ENCODE assay signal across 17 cellular contexts in the genomic region with DNA sequence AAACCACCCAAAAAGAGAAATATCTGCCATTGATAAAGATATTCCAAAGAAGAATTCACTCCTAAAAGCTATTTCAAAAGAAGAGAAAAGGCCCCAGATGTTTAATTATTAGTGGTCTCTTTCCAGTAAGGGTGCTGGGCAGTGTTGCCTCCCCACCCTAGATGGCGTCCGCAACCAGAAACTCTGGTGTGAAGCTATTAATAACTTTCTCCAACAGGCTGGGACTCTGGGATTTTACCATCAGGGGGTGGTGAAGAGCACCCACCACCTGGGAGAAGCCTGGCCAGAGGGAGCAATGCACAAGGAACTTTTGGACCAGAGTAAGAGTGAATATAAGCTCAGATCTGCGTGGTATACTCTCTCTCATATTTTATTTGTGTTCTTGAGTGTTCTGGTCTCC.
DNase-seq lines count a peak whose midpoint lies in the region; ATAC-seq, FAIRE-seq and TF ChIP-seq lines count a peak whose summit lies in the region.
"Had no signal": no experiment of that assay in that cellular context is flagged by ENCODE, and none has a peak within 500 bp of the region (broad histone marks: within the 10 kb centered on the region; RNA-seq: fewer than 3 reads in every experiment).

No MANE protein-coding gene starts in this region.

- H2BK5ac ChIP-seq in H9 (ENCODE audit: insufficient read length, low read length), result no peak overlapping the region

- no peak overlapping the region; a peak in 1 of 5 replicates for H3K4me3 Mint-ChIP-seq in H9
- H3K4me3 Mint-ChIP-seq: activated naive CD8-positive, alpha-beta T cell treated with anti-CD3 and anti-CD28 coated beads, Interleukin-2, amount 10 ng/mL, durations not matched to agents 7 days and 5 days had no signal

- H3K27me3 ChIP-seq in H9 (ENCODE audit: insufficient read depth, low read length) (no peaks in the 10 kb centered on the region), K562 (ENCODE audit: control insufficient read depth in 2 of 2, insufficient read depth in 2 of 2, low read length in 2 of 2) (peaks cover 9 to 26% of the 10 kb centered on the region in 2 experiments; a peak in 4 of 5 replicates)

- H3K36me3 Mint-ChIP-seq in H9 (ENCODE audit: insufficient read depth in 1 of 3, low read depth in 3 of 3), result no peaks in the 10 kb centered on the region; a peak in 2 of 7 replicates

- no peak overlapping the region for H2BK12ac ChIP-seq in H9 (ENCODE audit: insufficient read length, low read depth, low read length)

- intact Hi-C loops in K562 (cut with micrococcal nuclease), result loop anchor here (5.0 kb wide), 1 partner anchor 123 kb away; no protein-coding TSS in a partner anchor

- in situ Hi-C loops in K562 (cut with MboI), result no loop called here

- no peak overlapping the region for H4K8ac ChIP-seq in H9 (replicated peaks; ENCODE audit: insufficient read length, low read depth, low read length)

- H3K9me1 ChIP-seq in K562 (ENCODE audit: control insufficient read depth, insufficient read depth, low read length), result no peaks in the 10 kb centered on the region

- no peak overlapping the region for H2AFZ ChIP-seq in H9 (ENCODE audit: low read length)
- no peak overlapping the region for H2AFZ ChIP-seq in K562 (ENCODE audit: low read depth, low read length)

- H3K56ac ChIP-seq in H9 (ENCODE audit: insufficient read length, low read depth, low read length), result no peak overlapping the region

- no peaks in the 10 kb centered on the region for H3K9me3 ChIP-seq in A549
- no peaks in the 10 kb centered on the region for H3K9me3 ChIP-seq in H9 (ENCODE audit: control insufficient read depth, low read depth, low read length)
- H3K9me3 ChIP-seq in K562 (replicated peaks; ENCODE audit: control insufficient read depth, insufficient read depth, low read depth, low read length), result no peaks in the 10 kb centered on the region

- no peaks in the 10 kb centered on the region for H3K23me2 ChIP-seq in H9 (ENCODE audit: insufficient read length, low read depth, low read length, poor library complexity, severe bottlenecking)

- H3K4me3 ChIP-seq in A549 (no peak overlapping the region), K562 (no peak overlapping the region)
- H3K4me3 ChIP-seq: SK-N-MC had no signal

- H3K14ac ChIP-seq in H9 (ENCODE audit: insufficient read depth, low read length), result no peak overlapping the region

- H2BK15ac ChIP-seq in H9 (ENCODE audit: low read depth, low read length), result no peak overlapping the region

- no peaks in the 10 kb centered on the region for H3K27me3 Mint-ChIP-seq in H9 (ENCODE audit: low read depth)

- H4K5ac ChIP-seq in H9 (ENCODE audit: insufficient read length, low read depth, low read length), result no peak overlapping the region

- FAIRE-seq in A549 (lab: Jason Lieb, UNC) (no peak), K562 (lab: Jason Lieb, UNC) (no peak), frontal cortex (lab: Jason Lieb, UNC) (no peak)
- FAIRE-seq: G401.6, TTC549 had no signal

- H3K18ac ChIP-seq in H9 (ENCODE audit: insufficient read length, low read depth, low read length), result no peak overlapping the region

- TF ChIP-seq EP300 in A549 (IDR thresholded peaks at IDR 0.05), result no peak
- TF ChIP-seq EP300 in K562 (IDR thresholded peaks at IDR 0.05; ENCODE audit: low read length), result no peak

- H4K91ac ChIP-seq in H9 (ENCODE audit: insufficient read length, low read depth, low read length), result no peak overlapping the region

- H3K27ac ChIP-seq in A549, result no peak overlapping the region
- H3K27ac ChIP-seq in H9 (ENCODE audit: insufficient read length, low read depth, low read length), result no peak overlapping the region
- no peak overlapping the region for H3K27ac ChIP-seq in K562 (ENCODE audit: extremely low read depth, low read depth, low read length)
- H3K27ac ChIP-seq: SK-N-MC had no signal

- no peak for TF ChIP-seq POLR2A in A549 (IDR thresholded peaks at IDR 0.05; ENCODE audit: low read length)
- no peak for TF ChIP-seq POLR2A in K562 (conservative IDR thresholded peaks at IDR 0.05)

- H2BK20ac ChIP-seq in H9 (ENCODE audit: low read depth, low read length, poor library complexity, severe bottlenecking), result no peak overlapping the region

- TF ChIP-seq CTCF in A549 (IDR thresholded peaks at IDR 0.05) (peak; percentile 39), H9 (conservative IDR thresholded peaks at IDR 0.05) (peak; percentile 57), K562 (IDR thresholded peaks at IDR 0.05 in 2 of 3, conservative IDR thresholded peaks at IDR 0.05 in 1 of 3; ENCODE audit: insufficient read depth in 2 of 3, low read depth in 1 of 3, low read length in 3 of 3) (peak; percentile 51 to 90 (median 67))

- WGBS in A549 (ENCODE audit: missing lambda C conversion rate), result 41% methylated on average over 3 of the region's 3 CpGs
- whole genome bisulfite sequencing in H9 (ENCODE audit: extremely low coverage, insufficient read length, low lambda C conversion rate), result no CpG with 5 or more reads among the region's 3 CpGs
- 0% methylated on average over 3 of the region's 3 CpGs for WGBS in K562 (ENCODE audit: insufficient coverage, low coverage, missing lambda C conversion rate)

- H3K9me3 Mint-ChIP-seq in H9, result no peaks in the 10 kb centered on the region
- H3K9me3 Mint-ChIP-seq: activated naive CD8-positive, alpha-beta T cell treated with anti-CD3 and anti-CD28 coated beads, Interleukin-2, amount 10 ng/mL, durations not matched to agents 7 days and 5 days had no signal

- H3T11ph ChIP-seq in H9 (ENCODE audit: low read length), result no peak overlapping the region

- H2AK5ac ChIP-seq in H9 (ENCODE audit: insufficient read length, low read length), result no peak overlapping the region

- POLR2A ChIA-PET in A549 (lab: Yijun Ruan, JAX) (no interaction called here), K562 (lab: Yijun Ruan, JAX) (interaction anchor here (1.0 to 1.1 kb wide), 2 partner anchors 11 kb away, joined by 3 read pairs; no protein-coding TSS in a partner anchor)

- peak overlapping the region in 1 of 3 experiments; percentile 27; a peak in 1 of 7 replicates for H3K27ac Mint-ChIP-seq in H9
- H3K27ac Mint-ChIP-seq: activated naive CD8-positive, alpha-beta T cell treated with anti-CD3 and anti-CD28 coated beads, Interleukin-2, amount 10 ng/mL, durations not matched to agents 7 days and 5 days had no signal

- no peak overlapping the region for H3K23ac ChIP-seq in H9 (ENCODE audit: insufficient read length, low read depth, low read length)

- no peaks in the 10 kb centered on the region for H3K79me1 ChIP-seq in H9 (ENCODE audit: insufficient read depth, low read depth, low read length, poor library complexity, severe bottlenecking)

- H4K20me1 ChIP-seq in H9 (ENCODE audit: control insufficient read depth, insufficient read depth, insufficient read length) (no peaks in the 10 kb centered on the region), K562 (replicated peaks; ENCODE audit: control insufficient read depth, insufficient read depth, low read length) (no peaks in the 10 kb centered on the region; the same call in 1 of the 2 replicates)

- no peaks in the 10 kb centered on the region for H3K36me3 ChIP-seq in K562 (ENCODE audit: control insufficient read depth, insufficient read depth, low read length)

- DNase-seq in A549 (ENCODE audit: low read depth in 1 of 2, low spot score in 1 of 2) (peak; percentile 33 to 44), H9 (peak; percentile 43), K562 (ENCODE audit: extremely low read depth in 1 of 4, low spot score in 3 of 4) (peak; percentile 40 to 48 (median 43)), medulla oblongata (ENCODE audit: extremely low spot score) (peak; percentile 61), frontal cortex (ENCODE audit: low spot score in 2 of 2) (no peak), NCI-H2107 treated with DMSO at 0.1 percent for 48 hours (lab: John Stamatoyannopoulos, UW; ENCODE audit: unreplicated experiment) (no peak)
- no peak for DNase-seq in effector CD4-positive, alpha-beta T cell
- DNase-seq: activated naive CD8-positive, alpha-beta T cell treated with anti-CD3 and anti-CD28 coated beads, Interleukin-2, amount 10 ng/mL, durations not matched to agents 7 days and 5 days; activated T-cell treated with anti-CD3 and anti-CD28 coated beads, Interleukin-2, amount 50 U/mL, for 1 hour; COR-L47; IMR-90; MV-4-11; NCI-H2081 had no signal

- H3K79me2 ChIP-seq in H9 (ENCODE audit: insufficient read depth, low read length), result no peaks in the 10 kb centered on the region
- H3K79me2 ChIP-seq in K562 (ENCODE audit: control insufficient read depth, insufficient read depth, low read length), result no peaks in the 10 kb centered on the region

- no peak overlapping the region for H3K9ac ChIP-seq in H9 (ENCODE audit: extremely low read depth, insufficient read length, low read length)
- no peak overlapping the region for H3K9ac ChIP-seq in K562 (ENCODE audit: insufficient read depth in 1 of 2, low read depth in 2 of 2, low read length in 2 of 2)

- CTCF ChIA-PET in A549 (lab: Yijun Ruan, JAX) (interaction anchor here (1.1 to 2.0 kb wide), 5 partner anchors 10 to 258 kb away, joined by 3 to 13 read pairs (median 3); no protein-coding TSS in a partner anchor), K562 (lab: Yijun Ruan, JAX; ENCODE audit: low intra/inter-chr PET ratio) (interaction anchor here (0.5 kb wide), 1 partner anchor 120 kb away, joined by 3 read pairs; no protein-coding TSS in a partner anchor)

- no TSS peak for BruUV-seq in K562 (replicated peaks; lab: Mats Ljungman, UMichigan)

- peaks cover 4 to 10% of the 10 kb centered on the region in 2 experiments; a peak in 2 of 4 replicates for H3K4me1 Mint-ChIP-seq in H9

- peak; percentile 28 to 44; a peak in 4 of 5 replicates for TF ChIP-seq RAD21 in A549 (conservative IDR thresholded peaks at IDR 0.05 in 1 of 2, IDR thresholded peaks at IDR 0.05 in 1 of 2)
- TF ChIP-seq RAD21 in K562 (CRISPR knock-in tag; conservative IDR thresholded peaks at IDR 0.05 in 1 of 2, IDR thresholded peaks at IDR 0.05 in 1 of 2), result peak in 1 of 2 experiments; percentile 32; a peak in 2 of 4 replicates

- peak; percentile 62 to 84 for ATAC-seq in A549
- ATAC-seq in K562, result peak; percentile 90
- ATAC-seq in GM21576 (IDR thresholded peaks at IDR 0.05; ENCODE audit: unreplicated experiment), result no peak

- H3K4me1 ChIP-seq in A549, result no peaks in the 10 kb centered on the region
- H3K4me1 ChIP-seq in H9 (ENCODE audit: insufficient read depth, low read length), result no peaks in the 10 kb centered on the region
- H3K4me1 ChIP-seq in K562 (replicated peaks in 1 of 2; ENCODE audit: control insufficient read depth in 2 of 2, insufficient read depth in 2 of 2, low read length in 2 of 2), result no peaks in the 10 kb centered on the region

- no peak overlapping the region for H2BK120ac ChIP-seq in H9 (ENCODE audit: low read depth, low read length, poor library complexity, severe bottlenecking)

- H3K4me2 ChIP-seq in A549, result no peak overlapping the region
- H3K4me2 ChIP-seq in H9 (ENCODE audit: insufficient read depth, insufficient read length, low read length), result no peak overlapping the region
- H3K4me2 ChIP-seq in K562 (ENCODE audit: insufficient read depth, low read length), result no peak overlapping the region

- no peak overlapping the region for H3K4ac ChIP-seq in H9 (ENCODE audit: low read depth, low read length)

TF ChIP-seq in A549, 52 proteins besides CTCF, POLR2A, EP300 and RAD21:
- TF ChIP-seq SMC3 (IDR thresholded peaks at IDR 0.05), result 0 out of 3 replicates have a peak, but pooled peaks have one; percentile 18
- TF ChIP-seq HDAC2 (IDR thresholded peaks at IDR 0.05), result no peak

TF ChIP-seq in K562, 482 proteins besides CTCF, POLR2A, EP300 and RAD21 (continues in another document):
- TF ChIP-seq ZNF23 (CRISPR knock-in tag; IDR thresholded peaks at IDR 0.05) (no peak), ZNF764 (CRISPR knock-in tag; IDR thresholded peaks at IDR 0.05; ENCODE audit: low read depth) (0 out of 2 replicates have a peak, but pooled peaks have one; percentile 67), HDAC8 (tag; IDR thresholded peaks at IDR 0.05) (no peak)

Comparison
In these comparisons a context has a peak if more than half of its experiments do, and no peak if none do; other contexts are left out.
1. DNase-seq: peak in A549 (2 of 2), H9 (single experiment), K562 (4 of 4) and medulla oblongata (single experiment); none in frontal cortex (0 of 2), effector CD4-positive, alpha-beta T cell (single experiment) and NCI-H2107 treated with DMSO at 0.1 percent for 48 hours (single experiment).
2. Peak in every context shown above with its lines, with median percentiles within 50 percentile points of each other: CTCF ChIP-seq.